In the genomic region with DNA sequence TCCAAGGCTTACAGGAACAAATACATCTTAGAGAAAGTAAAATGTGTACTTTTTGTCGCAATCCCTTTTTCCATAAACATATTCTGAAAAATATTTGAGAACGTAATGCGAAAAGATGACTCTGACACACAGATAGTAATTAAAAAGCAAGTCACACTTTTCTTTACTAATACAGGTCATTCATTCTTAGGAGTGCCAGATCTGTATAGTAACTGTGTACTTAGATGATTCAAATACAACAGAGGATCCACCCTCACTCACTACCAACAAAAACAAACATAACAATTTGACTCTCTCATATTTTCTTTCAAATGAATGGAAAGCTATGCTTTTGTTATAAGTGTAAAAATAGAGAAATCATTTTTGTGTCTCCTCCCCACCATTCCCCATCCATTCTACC, we compare ENCODE assay signal across 28 cellular contexts.
"Had no signal": no experiment of that assay in that cellular context is flagged by ENCODE, and none has a peak within 500 bp of the region (broad histone marks: within the 10 kb centered on the region; RNA-seq: fewer than 3 reads in every experiment).

No MANE protein-coding gene starts in this region.

- H3K27ac ChIP-seq: adrenal gland, body of pancreas, epithelial cell of prostate, WERI-Rb-1 had no signal

- H3K36me3 ChIP-seq: adrenal gland, WERI-Rb-1 had no signal

- H3K27me3 Mint-ChIP-seq: activated B cell treated with CpG ODN at 0.5 μM for 24 hours; activated CD8-positive, alpha-beta T cell treated with anti-CD3 and anti-CD28 coated beads for 36 hours; activated naive CD4-positive, alpha-beta T cell treated with anti-CD3 and anti-CD28 coated beads, Interleukin-2, amount 50 U/mL, for 24 hours; activated naive CD8-positive, alpha-beta T cell treated with anti-CD3 and anti-CD28 coated beads for 36 hours; activated naive CD8-positive, alpha-beta T cell treated with anti-CD3 and anti-CD28 coated beads, Interleukin-2, amount 50 U/mL, for 24 hours; effector memory CD8-positive, alpha-beta T cell had no signal

- H3K36me3 Mint-ChIP-seq: activated naive CD4-positive, alpha-beta T cell treated with anti-CD3 and anti-CD28 coated beads, Interleukin-2, amount 50 U/mL, for 24 hours; activated naive CD8-positive, alpha-beta T cell treated with anti-CD3 and anti-CD28 coated beads for 36 hours had no signal

- H3K27me3 ChIP-seq: adrenal gland, body of pancreas had no signal

- H3K4me3 Mint-ChIP-seq: activated B cell treated with CpG ODN at 0.5 μM for 24 hours; activated CD8-positive, alpha-beta T cell treated with anti-CD3 and anti-CD28 coated beads for 36 hours; activated naive CD4-positive, alpha-beta T cell treated with anti-CD3 and anti-CD28 coated beads for 36 hours; activated naive CD4-positive, alpha-beta T cell treated with anti-CD3 and anti-CD28 coated beads, Interleukin-2, amount 50 U/mL, for 24 hours; activated naive CD8-positive, alpha-beta T cell treated with anti-CD3 and anti-CD28 coated beads for 36 hours; activated naive CD8-positive, alpha-beta T cell treated with anti-CD3 and anti-CD28 coated beads, Interleukin-2, amount 50 U/mL, for 24 hours; activated T-cell treated with anti-CD3 and anti-CD28 coated beads, Interleukin-2, amount 50 U/mL, for 4 hours; effector memory CD8-positive, alpha-beta T cell; T-helper 1 cell treated with Interleukin-12 subunit alpha and Interleukin-12 subunit beta and Interleukin-4 antibody, amounts not matched to agents 30 μg/mL and 1 μg/mL, for 36 hours had no signal

- DNase-seq: activated B cell treated with CpG ODN at 0.5 μM for 24 hours; activated CD4-positive, alpha-beta T cell treated with anti-CD3 and anti-CD28 coated beads for 48 hours; activated CD4-positive, alpha-beta T cell treated with anti-CD3 and anti-CD28 coated beads, Interleukin-2, amount 50 U/mL, for 1 hour; activated CD4-positive, alpha-beta T cell treated with anti-CD3 and anti-CD28 coated beads, Interleukin-2, amount 50 U/mL, for 48 hours; activated CD8-positive, alpha-beta memory T cell treated with anti-CD3 and anti-CD28 coated beads for 24 hours; activated CD8-positive, alpha-beta T cell treated with anti-CD3 and anti-CD28 coated beads for 36 hours; activated effector memory CD4-positive, alpha-beta T cell treated with anti-CD3 and anti-CD28 coated beads, Interleukin-2, amount 50 U/mL, for 16 hours; activated naive CD4-positive, alpha-beta T cell treated with anti-CD3 and anti-CD28 coated beads for 36 hours; activated naive CD8-positive, alpha-beta T cell treated with anti-CD3 and anti-CD28 coated beads for 36 hours; activated naive CD8-positive, alpha-beta T cell treated with anti-CD3 and anti-CD28 coated beads, Interleukin-2, amount 50 U/mL, for 24 hours; activated T-cell treated with anti-CD3 and anti-CD28 coated beads, Interleukin-2, amount 50 U/mL, for 4 hours; adrenal gland; amygdala; aorta; body of pancreas; caudate nucleus; cortex of kidney; dermis blood vessel endothelial cell; effector CD4-positive, alpha-beta T cell; effector memory CD8-positive, alpha-beta T cell; foreskin fibroblast; head of caudate nucleus; T1000; WERI-Rb-1 had no signal

- H3K4me3 ChIP-seq: adrenal gland, body of pancreas had no signal

- H3K9me3 ChIP-seq: adrenal gland, body of pancreas had no signal

- H3K4me1 ChIP-seq: adrenal gland, body of pancreas had no signal

- H3K9me3 Mint-ChIP-seq: activated naive CD4-positive, alpha-beta T cell treated with anti-CD3 and anti-CD28 coated beads, Interleukin-2, amount 50 U/mL, for 24 hours; T-helper 1 cell treated with Interleukin-12 subunit alpha and Interleukin-12 subunit beta and Interleukin-4 antibody, amounts not matched to agents 30 μg/mL and 1 μg/mL, for 36 hours had no signal

- H3K4me1 Mint-ChIP-seq: activated B cell treated with CpG ODN at 0.5 μM for 24 hours; activated naive CD4-positive, alpha-beta T cell treated with anti-CD3 and anti-CD28 coated beads, Interleukin-2, amount 50 U/mL, for 24 hours; activated naive CD8-positive, alpha-beta T cell treated with anti-CD3 and anti-CD28 coated beads for 36 hours; activated naive CD8-positive, alpha-beta T cell treated with anti-CD3 and anti-CD28 coated beads, Interleukin-2, amount 50 U/mL, for 24 hours had no signal

- H3K27ac Mint-ChIP-seq: activated B cell treated with CpG ODN at 0.5 μM for 24 hours; activated CD8-positive, alpha-beta T cell treated with anti-CD3 and anti-CD28 coated beads for 36 hours; activated naive CD4-positive, alpha-beta T cell treated with anti-CD3 and anti-CD28 coated beads for 36 hours; activated naive CD4-positive, alpha-beta T cell treated with anti-CD3 and anti-CD28 coated beads, Interleukin-2, amount 50 U/mL, for 24 hours; activated naive CD8-positive, alpha-beta T cell treated with anti-CD3 and anti-CD28 coated beads for 36 hours; activated naive CD8-positive, alpha-beta T cell treated with anti-CD3 and anti-CD28 coated beads, Interleukin-2, amount 50 U/mL, for 24 hours; activated T-helper 2 cell treated with anti-CD3 and anti-CD28 coated beads, Interferon-gamma antibody, Interleukin-2, Interleukin-4, amounts not matched to agents 10 μg/mL and 5 μg/mL and 100 μg/mL, durations not matched to agents 14 hours and 24 hours and 36 hours; effector memory CD8-positive, alpha-beta T cell; T-helper 1 cell treated with Interleukin-12 subunit alpha and Interleukin-12 subunit beta and Interleukin-4 antibody, amounts not matched to agents 30 μg/mL and 1 μg/mL, for 36 hours had no signal
